ENCODE assay signal across 1 cellular context in genomic region chr3:148990211-148990610, GRCh38.
TF ChIP-seq lines count a peak whose summit lies in the region.

No MANE protein-coding gene starts in this region.

TF ChIP-seq in HepG2, 621 proteins besides CTCF, POLR2A, EP300 and RAD21 (continued from another document):
- TF ChIP-seq NKX3-1 (CRISPR knock-in tag; IDR thresholded peaks at IDR 0.05) (no peak), SRY (CRISPR knock-in tag; IDR thresholded peaks at IDR 0.05) (no peak), NFE2 (CRISPR knock-in tag; IDR thresholded peaks at IDR 0.05) (no peak), RNF219 (CRISPR knock-in tag; IDR thresholded peaks at IDR 0.05) (no peak), ERF (CRISPR knock-in tag; IDR thresholded peaks at IDR 0.05) (no peak), ZC3H13 (CRISPR knock-in tag; IDR thresholded peaks at IDR 0.05) (no peak)
